ENCODE assay signal across 1 cellular context in the genomic region with DNA sequence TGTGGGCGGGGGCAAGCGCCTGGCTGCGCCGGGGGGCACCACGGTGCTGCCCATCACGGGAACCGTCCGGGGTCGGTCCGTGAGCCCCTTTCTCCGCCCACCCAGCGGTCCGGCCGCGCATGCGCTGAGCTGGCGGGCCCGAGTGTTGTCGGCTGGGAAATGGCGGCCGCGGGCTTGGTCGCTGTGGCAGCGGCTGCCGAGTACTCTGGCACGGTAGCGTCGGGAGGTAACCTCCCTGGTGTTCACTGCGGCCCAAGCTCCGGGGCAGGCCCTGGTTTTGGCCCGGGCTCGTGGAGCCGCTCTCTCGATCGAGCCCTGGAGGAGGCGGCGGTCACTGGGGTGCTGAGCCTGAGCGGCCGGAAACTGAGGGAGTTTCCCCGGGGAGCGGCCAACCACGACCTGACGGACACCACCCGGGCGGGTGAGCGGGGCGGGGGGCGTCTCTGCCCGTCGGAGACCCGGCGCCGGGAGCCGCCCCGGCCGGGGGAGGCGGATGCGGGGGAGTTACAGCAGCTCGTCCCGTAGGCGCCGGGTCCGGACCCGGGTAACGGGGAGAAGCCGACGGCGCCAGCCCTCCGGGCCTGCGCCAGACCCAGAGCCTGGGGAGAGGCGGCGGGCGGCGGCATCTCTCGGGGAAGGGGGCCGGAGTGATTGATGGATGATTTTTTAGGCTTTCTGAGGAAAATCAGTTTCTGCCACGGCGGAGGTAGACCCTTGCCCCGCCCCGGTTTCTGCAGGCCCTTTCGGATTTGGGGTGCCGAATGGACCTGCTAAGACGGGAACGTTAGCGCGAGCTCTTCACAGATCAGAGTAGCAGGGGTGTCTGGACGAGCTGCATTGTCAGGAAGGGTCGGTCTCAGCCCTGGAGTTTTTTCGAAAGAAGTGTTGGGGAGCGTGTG.
A peak's percentile ranks its signal among the peaks of the same experiment; 100 is the strongest.
TF ChIP-seq lines count a peak whose summit lies in the region.

A gene (plus strand): TSS at position 135 of the 899 bp plus-strand sequence. CDS start 25 bp downstream, at position 160.

TF ChIP-seq in WTC11, 78 proteins besides CTCF, POLR2A, EP300 and RAD21 (continued from another document and continues in another):
- TF ChIP-seq, protein P1, sequence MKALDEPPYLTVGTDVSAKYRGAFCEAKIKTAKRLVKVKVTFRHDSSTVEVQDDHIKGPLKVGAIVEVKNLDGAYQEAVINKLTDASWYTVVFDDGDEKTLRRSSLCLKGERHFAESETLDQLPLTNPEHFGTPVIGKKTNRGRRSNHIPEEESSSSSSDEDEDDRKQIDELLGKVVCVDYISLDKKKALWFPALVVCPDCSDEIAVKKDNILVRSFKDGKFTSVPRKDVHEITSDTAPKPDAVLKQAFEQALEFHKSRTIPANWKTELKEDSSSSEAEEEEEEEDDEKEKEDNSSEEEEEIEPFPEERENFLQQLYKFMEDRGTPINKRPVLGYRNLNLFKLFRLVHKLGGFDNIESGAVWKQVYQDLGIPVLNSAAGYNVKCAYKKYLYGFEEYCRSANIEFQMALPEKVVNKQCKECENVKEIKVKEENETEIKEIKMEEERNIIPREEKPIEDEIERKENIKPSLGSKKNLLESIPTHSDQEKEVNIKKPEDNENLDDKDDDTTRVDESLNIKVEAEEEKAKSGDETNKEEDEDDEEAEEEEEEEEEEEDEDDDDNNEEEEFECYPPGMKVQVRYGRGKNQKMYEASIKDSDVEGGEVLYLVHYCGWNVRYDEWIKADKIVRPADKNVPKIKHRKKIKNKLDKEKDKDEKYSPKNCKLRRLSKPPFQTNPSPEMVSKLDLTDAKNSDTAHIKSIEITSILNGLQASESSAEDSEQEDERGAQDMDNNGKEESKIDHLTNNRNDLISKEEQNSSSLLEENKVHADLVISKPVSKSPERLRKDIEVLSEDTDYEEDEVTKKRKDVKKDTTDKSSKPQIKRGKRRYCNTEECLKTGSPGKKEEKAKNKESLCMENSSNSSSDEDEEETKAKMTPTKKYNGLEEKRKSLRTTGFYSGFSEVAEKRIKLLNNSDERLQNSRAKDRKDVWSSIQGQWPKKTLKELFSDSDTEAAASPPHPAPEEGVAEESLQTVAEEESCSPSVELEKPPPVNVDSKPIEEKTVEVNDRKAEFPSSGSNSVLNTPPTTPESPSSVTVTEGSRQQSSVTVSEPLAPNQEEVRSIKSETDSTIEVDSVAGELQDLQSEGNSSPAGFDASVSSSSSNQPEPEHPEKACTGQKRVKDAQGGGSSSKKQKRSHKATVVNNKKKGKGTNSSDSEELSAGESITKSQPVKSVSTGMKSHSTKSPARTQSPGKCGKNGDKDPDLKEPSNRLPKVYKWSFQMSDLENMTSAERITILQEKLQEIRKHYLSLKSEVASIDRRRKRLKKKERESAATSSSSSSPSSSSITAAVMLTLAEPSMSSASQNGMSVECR (CRISPR knock-in tag; IDR thresholded peaks at IDR 0.05; ENCODE audit: borderline replicate concordance), result peak; percentile 59; the same call in 1 of the 2 replicates
- TF ChIP-seq, protein P2, sequence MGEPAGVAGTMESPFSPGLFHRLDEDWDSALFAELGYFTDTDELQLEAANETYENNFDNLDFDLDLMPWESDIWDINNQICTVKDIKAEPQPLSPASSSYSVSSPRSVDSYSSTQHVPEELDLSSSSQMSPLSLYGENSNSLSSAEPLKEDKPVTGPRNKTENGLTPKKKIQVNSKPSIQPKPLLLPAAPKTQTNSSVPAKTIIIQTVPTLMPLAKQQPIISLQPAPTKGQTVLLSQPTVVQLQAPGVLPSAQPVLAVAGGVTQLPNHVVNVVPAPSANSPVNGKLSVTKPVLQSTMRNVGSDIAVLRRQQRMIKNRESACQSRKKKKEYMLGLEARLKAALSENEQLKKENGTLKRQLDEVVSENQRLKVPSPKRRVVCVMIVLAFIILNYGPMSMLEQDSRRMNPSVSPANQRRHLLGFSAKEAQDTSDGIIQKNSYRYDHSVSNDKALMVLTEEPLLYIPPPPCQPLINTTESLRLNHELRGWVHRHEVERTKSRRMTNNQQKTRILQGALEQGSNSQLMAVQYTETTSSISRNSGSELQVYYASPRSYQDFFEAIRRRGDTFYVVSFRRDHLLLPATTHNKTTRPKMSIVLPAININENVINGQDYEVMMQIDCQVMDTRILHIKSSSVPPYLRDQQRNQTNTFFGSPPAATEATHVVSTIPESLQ (CRISPR knock-in tag; IDR thresholded peaks at IDR 0.05), result no peak
- TF ChIP-seq, protein P3, sequence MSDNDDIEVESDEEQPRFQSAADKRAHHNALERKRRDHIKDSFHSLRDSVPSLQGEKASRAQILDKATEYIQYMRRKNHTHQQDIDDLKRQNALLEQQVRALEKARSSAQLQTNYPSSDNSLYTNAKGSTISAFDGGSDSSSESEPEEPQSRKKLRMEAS (CRISPR knock-in tag; IDR thresholded peaks at IDR 0.05), result peak; percentile 74
- TF ChIP-seq, protein P4, sequence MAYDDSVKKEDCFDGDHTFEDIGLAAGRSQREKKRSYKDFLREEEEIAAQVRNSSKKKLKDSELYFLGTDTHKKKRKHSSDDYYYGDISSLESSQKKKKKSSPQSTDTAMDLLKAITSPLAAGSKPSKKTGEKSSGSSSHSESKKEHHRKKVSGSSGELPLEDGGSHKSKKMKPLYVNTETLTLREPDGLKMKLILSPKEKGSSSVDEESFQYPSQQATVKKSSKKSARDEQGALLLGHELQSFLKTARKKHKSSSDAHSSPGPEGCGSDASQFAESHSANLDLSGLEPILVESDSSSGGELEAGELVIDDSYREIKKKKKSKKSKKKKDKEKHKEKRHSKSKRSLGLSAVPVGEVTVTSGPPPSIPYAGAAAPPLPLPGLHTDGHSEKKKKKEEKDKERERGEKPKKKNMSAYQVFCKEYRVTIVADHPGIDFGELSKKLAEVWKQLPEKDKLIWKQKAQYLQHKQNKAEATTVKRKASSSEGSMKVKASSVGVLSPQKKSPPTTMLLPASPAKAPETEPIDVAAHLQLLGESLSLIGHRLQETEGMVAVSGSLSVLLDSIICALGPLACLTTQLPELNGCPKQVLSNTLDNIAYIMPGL (CRISPR knock-in tag; IDR thresholded peaks at IDR 0.05), result peak; percentile 88
- peak; percentile 72; the same call in 1 of the 2 replicates for TF ChIP-seq ZNF138 (CRISPR knock-in tag; conservative IDR thresholded peaks at IDR 0.05)
- peak; percentile 56; the same call in 1 of the 2 replicates for TF ChIP-seq GABPB1 (CRISPR knock-in tag; IDR thresholded peaks at IDR 0.05)
- TF ChIP-seq ZNF416 (CRISPR knock-in tag; IDR thresholded peaks at IDR 0.05), result 0 out of 2 replicates have a peak, but pooled peaks have one; percentile 36
- TF ChIP-seq, protein P5, sequence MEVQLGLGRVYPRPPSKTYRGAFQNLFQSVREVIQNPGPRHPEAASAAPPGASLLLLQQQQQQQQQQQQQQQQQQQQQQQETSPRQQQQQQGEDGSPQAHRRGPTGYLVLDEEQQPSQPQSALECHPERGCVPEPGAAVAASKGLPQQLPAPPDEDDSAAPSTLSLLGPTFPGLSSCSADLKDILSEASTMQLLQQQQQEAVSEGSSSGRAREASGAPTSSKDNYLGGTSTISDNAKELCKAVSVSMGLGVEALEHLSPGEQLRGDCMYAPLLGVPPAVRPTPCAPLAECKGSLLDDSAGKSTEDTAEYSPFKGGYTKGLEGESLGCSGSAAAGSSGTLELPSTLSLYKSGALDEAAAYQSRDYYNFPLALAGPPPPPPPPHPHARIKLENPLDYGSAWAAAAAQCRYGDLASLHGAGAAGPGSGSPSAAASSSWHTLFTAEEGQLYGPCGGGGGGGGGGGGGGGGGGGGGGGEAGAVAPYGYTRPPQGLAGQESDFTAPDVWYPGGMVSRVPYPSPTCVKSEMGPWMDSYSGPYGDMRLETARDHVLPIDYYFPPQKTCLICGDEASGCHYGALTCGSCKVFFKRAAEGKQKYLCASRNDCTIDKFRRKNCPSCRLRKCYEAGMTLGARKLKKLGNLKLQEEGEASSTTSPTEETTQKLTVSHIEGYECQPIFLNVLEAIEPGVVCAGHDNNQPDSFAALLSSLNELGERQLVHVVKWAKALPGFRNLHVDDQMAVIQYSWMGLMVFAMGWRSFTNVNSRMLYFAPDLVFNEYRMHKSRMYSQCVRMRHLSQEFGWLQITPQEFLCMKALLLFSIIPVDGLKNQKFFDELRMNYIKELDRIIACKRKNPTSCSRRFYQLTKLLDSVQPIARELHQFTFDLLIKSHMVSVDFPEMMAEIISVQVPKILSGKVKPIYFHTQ (CRISPR knock-in tag; IDR thresholded peaks at IDR 0.05), result no peak
- peak; percentile 84 for TF ChIP-seq TEAD1 (CRISPR knock-in tag; IDR thresholded peaks at IDR 0.05)
- TF ChIP-seq NR2C2 (CRISPR knock-in tag; IDR thresholded peaks at IDR 0.05), result no peak
- TF ChIP-seq EMX1 (CRISPR knock-in tag; IDR thresholded peaks at IDR 0.05), result no peak
- TF ChIP-seq ZNF396 (CRISPR knock-in tag; IDR thresholded peaks at IDR 0.05; ENCODE audit: borderline replicate concordance), result no peak
- no peak for TF ChIP-seq ZBTB21 (CRISPR knock-in tag; IDR thresholded peaks at IDR 0.05; ENCODE audit: borderline replicate concordance)
- TF ChIP-seq FOXP1 (CRISPR knock-in tag; IDR thresholded peaks at IDR 0.05; ENCODE audit: borderline replicate concordance), result peak; percentile 55
- TF ChIP-seq, protein P6, sequence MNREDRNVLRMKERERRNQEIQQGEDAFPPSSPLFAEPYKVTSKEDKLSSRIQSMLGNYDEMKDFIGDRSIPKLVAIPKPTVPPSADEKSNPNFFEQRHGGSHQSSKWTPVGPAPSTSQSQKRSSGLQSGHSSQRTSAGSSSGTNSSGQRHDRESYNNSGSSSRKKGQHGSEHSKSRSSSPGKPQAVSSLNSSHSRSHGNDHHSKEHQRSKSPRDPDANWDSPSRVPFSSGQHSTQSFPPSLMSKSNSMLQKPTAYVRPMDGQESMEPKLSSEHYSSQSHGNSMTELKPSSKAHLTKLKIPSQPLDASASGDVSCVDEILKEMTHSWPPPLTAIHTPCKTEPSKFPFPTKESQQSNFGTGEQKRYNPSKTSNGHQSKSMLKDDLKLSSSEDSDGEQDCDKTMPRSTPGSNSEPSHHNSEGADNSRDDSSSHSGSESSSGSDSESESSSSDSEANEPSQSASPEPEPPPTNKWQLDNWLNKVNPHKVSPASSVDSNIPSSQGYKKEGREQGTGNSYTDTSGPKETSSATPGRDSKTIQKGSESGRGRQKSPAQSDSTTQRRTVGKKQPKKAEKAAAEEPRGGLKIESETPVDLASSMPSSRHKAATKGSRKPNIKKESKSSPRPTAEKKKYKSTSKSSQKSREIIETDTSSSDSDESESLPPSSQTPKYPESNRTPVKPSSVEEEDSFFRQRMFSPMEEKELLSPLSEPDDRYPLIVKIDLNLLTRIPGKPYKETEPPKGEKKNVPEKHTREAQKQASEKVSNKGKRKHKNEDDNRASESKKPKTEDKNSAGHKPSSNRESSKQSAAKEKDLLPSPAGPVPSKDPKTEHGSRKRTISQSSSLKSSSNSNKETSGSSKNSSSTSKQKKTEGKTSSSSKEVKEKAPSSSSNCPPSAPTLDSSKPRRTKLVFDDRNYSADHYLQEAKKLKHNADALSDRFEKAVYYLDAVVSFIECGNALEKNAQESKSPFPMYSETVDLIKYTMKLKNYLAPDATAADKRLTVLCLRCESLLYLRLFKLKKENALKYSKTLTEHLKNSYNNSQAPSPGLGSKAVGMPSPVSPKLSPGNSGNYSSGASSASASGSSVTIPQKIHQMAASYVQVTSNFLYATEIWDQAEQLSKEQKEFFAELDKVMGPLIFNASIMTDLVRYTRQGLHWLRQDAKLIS (CRISPR knock-in tag; IDR thresholded peaks at IDR 0.05; ENCODE audit: borderline replicate concordance), result peak; percentile 91; the same call in 1 of the 2 replicates
- TF ChIP-seq, protein P7, sequence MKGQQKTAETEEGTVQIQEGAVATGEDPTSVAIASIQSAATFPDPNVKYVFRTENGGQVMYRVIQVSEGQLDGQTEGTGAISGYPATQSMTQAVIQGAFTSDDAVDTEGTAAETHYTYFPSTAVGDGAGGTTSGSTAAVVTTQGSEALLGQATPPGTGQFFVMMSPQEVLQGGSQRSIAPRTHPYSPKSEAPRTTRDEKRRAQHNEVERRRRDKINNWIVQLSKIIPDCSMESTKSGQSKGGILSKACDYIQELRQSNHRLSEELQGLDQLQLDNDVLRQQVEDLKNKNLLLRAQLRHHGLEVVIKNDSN (CRISPR knock-in tag; IDR thresholded peaks at IDR 0.05), result peak; percentile 49; the same call in 1 of the 2 replicates
- peak; percentile 87; the same call in 1 of the 2 replicates for TF ChIP-seq KAT7 (CRISPR knock-in tag; IDR thresholded peaks at IDR 0.05; ENCODE audit: borderline replicate concordance)
- TF ChIP-seq NFATC4 (CRISPR knock-in tag; IDR thresholded peaks at IDR 0.05), result peak; percentile 40; the same call in 1 of the 2 replicates
- TF ChIP-seq, protein P8, sequence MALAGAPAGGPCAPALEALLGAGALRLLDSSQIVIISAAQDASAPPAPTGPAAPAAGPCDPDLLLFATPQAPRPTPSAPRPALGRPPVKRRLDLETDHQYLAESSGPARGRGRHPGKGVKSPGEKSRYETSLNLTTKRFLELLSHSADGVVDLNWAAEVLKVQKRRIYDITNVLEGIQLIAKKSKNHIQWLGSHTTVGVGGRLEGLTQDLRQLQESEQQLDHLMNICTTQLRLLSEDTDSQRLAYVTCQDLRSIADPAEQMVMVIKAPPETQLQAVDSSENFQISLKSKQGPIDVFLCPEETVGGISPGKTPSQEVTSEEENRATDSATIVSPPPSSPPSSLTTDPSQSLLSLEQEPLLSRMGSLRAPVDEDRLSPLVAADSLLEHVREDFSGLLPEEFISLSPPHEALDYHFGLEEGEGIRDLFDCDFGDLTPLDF (CRISPR knock-in tag; IDR thresholded peaks at IDR 0.05), result no peak
- TF ChIP-seq CREM (CRISPR knock-in tag; IDR thresholded peaks at IDR 0.05), result peak; percentile 73; the same call in 1 of the 2 replicates
- TF ChIP-seq, protein P9, sequence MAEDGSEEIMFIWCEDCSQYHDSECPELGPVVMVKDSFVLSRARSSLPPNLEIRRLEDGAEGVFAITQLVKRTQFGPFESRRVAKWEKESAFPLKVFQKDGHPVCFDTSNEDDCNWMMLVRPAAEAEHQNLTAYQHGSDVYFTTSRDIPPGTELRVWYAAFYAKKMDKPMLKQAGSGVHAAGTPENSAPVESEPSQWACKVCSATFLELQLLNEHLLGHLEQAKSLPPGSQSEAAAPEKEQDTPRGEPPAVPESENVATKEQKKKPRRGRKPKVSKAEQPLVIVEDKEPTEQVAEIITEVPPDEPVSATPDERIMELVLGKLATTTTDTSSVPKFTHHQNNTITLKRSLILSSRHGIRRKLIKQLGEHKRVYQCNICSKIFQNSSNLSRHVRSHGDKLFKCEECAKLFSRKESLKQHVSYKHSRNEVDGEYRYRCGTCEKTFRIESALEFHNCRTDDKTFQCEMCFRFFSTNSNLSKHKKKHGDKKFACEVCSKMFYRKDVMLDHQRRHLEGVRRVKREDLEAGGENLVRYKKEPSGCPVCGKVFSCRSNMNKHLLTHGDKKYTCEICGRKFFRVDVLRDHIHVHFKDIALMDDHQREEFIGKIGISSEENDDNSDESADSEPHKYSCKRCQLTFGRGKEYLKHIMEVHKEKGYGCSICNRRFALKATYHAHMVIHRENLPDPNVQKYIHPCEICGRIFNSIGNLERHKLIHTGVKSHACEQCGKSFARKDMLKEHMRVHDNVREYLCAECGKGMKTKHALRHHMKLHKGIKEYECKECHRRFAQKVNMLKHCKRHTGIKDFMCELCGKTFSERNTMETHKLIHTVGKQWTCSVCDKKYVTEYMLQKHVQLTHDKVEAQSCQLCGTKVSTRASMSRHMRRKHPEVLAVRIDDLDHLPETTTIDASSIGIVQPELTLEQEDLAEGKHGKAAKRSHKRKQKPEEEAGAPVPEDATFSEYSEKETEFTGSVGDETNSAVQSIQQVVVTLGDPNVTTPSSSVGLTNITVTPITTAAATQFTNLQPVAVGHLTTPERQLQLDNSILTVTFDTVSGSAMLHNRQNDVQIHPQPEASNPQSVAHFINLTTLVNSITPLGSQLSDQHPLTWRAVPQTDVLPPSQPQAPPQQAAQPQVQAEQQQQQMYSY (CRISPR knock-in tag; IDR thresholded peaks at IDR 0.05), result 0 out of 2 replicates have a peak, but pooled peaks have one; percentile 15
- TF ChIP-seq, protein P10, sequence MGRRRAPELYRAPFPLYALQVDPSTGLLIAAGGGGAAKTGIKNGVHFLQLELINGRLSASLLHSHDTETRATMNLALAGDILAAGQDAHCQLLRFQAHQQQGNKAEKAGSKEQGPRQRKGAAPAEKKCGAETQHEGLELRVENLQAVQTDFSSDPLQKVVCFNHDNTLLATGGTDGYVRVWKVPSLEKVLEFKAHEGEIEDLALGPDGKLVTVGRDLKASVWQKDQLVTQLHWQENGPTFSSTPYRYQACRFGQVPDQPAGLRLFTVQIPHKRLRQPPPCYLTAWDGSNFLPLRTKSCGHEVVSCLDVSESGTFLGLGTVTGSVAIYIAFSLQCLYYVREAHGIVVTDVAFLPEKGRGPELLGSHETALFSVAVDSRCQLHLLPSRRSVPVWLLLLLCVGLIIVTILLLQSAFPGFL (CRISPR knock-in tag; IDR thresholded peaks at IDR 0.05; ENCODE audit: borderline replicate concordance), result peak; percentile 87; the same call in 1 of the 2 replicates
